ENCODE assay signal across 11 cellular contexts in the genomic region with DNA sequence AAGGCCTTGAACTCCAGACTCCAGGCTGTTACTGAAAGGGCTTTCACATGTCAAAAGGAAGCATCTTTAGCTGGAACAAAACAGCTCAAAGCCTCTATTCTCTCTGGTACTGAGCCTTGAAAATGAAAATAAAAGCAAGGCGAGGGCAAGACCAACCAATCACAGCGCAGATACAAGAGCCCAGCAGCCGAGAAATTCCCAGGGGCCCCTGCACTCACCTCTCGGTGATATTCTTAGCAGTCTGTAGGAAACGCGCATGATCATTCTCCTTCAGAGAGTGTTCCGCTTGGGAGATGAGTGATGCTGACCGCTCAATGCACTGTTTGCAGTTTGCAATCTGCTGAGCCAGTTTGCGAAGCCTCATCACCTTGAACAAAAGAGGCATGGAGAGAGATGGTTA.
DNase-seq lines count a peak whose midpoint lies in the region; ATAC-seq, FAIRE-seq and TF ChIP-seq lines count a peak whose summit lies in the region.
"Had no signal": no experiment of that assay in that cellular context is flagged by ENCODE, and none has a peak within 500 bp of the region (broad histone marks: within the 10 kb centered on the region; RNA-seq: fewer than 3 reads in every experiment).

No MANE protein-coding gene starts in this region.

- H3K27me3 Mint-ChIP-seq in CD4-positive, alpha-beta memory T cell: peaks cover 0 to 2% of the 10 kb centered on the region in 2 donors
- H3K27me3 Mint-ChIP-seq: brain; CD4-positive, alpha-beta T cell had no signal

- 40 to 42% methylated on average over 9 of the region's 9 CpGs for WGBS in heart right ventricle, 2 donors

- peak overlapping the region in 5 of 10 donors; percentile 3 to 36 (median 22) for H3K4me3 ChIP-seq in heart right ventricle
- no peak overlapping the region for H3K4me3 ChIP-seq in breast epithelium
- no peak overlapping the region for H3K4me3 ChIP-seq in CD4-positive, alpha-beta memory T cell (ENCODE audit: low read length in 2 of 2)

- CTCF ChIA-PET in CD4-positive, alpha-beta memory T cell (lab: Charles Lee; ENCODE audit: partially characterized antibody): no interaction called here

- POLR2A ChIA-PET in CD4-positive, alpha-beta memory T cell (lab: Charles Lee; ENCODE audit: partially characterized antibody): no interaction called here

- H3K4me3 Mint-ChIP-seq in CD4-positive, alpha-beta memory T cell: no peak overlapping the region
- H3K4me3 Mint-ChIP-seq: CD4-positive, alpha-beta T cell had no signal

- ATAC-seq in GM18498 (IDR thresholded peaks at IDR 0.05; ENCODE audit: unreplicated experiment): peak; percentile 84
- peak; percentile 96 for ATAC-seq in GM21447 (IDR thresholded peaks at IDR 0.05; ENCODE audit: unreplicated experiment)
- peak; percentile 96 for ATAC-seq in HG03432 (IDR thresholded peaks at IDR 0.05; ENCODE audit: unreplicated experiment)
- ATAC-seq in heart right ventricle: peak in 7 of 8 donors; percentile 47 to 89 (median 78)

- H3K27ac ChIP-seq in heart right ventricle (peak overlapping the region; percentile 50 to 92 (median 80)), breast epithelium (peak overlapping the region in 1 of 2 donors; percentile 75)
- no peak overlapping the region for H3K27ac ChIP-seq in CD4-positive, alpha-beta memory T cell (ENCODE audit: low read depth, low read length)

- no peaks in the 10 kb centered on the region for H3K4me1 Mint-ChIP-seq in CD4-positive, alpha-beta memory T cell

- no peaks in the 10 kb centered on the region for H3K27me3 ChIP-seq in heart right ventricle
- peaks cover 0 to 3% of the 10 kb centered on the region in 2 donors for H3K27me3 ChIP-seq in breast epithelium
- no peaks in the 10 kb centered on the region for H3K27me3 ChIP-seq in CD4-positive, alpha-beta memory T cell (ENCODE audit: insufficient read depth, low read length)

- H3K36me3 ChIP-seq in heart right ventricle (peaks cover 0 to 9% (median 0%) of the 10 kb centered on the region in 9 donors), breast epithelium (no peaks in the 10 kb centered on the region)
- no peaks in the 10 kb centered on the region for H3K36me3 ChIP-seq in CD4-positive, alpha-beta memory T cell (ENCODE audit: insufficient read depth, low read length)

- H3K9me3 Mint-ChIP-seq in CD4-positive, alpha-beta memory T cell: peaks cover 0 to 7% (median 4%) of the 10 kb centered on the region in 8 donors
- H3K9me3 Mint-ChIP-seq: CD4-positive, alpha-beta T cell had no signal

- FAIRE-seq in frontal cortex (lab: Jason Lieb, UNC): no peak

- DNase-seq in heart right ventricle (peak; percentile 32 to 64), breast epithelium (ENCODE audit: low spot score in 2 of 2) (no peak), frontal cortex (ENCODE audit: low spot score in 2 of 2) (no peak)
- DNase-seq in NK-92 treated with Interleukin-12 subunit alpha and Interleukin-12 subunit beta, amount 100 ng/mL, for 24 hours (lab: John Stamatoyannopoulos, UW): no peak
- no peak for DNase-seq in CD4-positive, alpha-beta memory T cell
- DNase-seq: activated CD4-positive, alpha-beta T cell treated with anti-CD3 and anti-CD28 coated beads, Interleukin-2, amount 50 U/mL, for 4 hours; CD4-positive, alpha-beta T cell had no signal

- H3K4me1 ChIP-seq in heart right ventricle: peaks cover 0 to 51% (median 30%) of the 10 kb centered on the region in 9 donors
- H3K4me1 ChIP-seq in breast epithelium: no peaks in the 10 kb centered on the region
- H3K4me1 ChIP-seq in CD4-positive, alpha-beta memory T cell (ENCODE audit: insufficient read depth, low read length): no peaks in the 10 kb centered on the region

- H3K9me3 ChIP-seq in heart right ventricle (no peaks in the 10 kb centered on the region), breast epithelium (no peaks in the 10 kb centered on the region)
- H3K9me3 ChIP-seq in CD4-positive, alpha-beta memory T cell (ENCODE audit: control insufficient read depth in 1 of 2, low read length in 2 of 2): no peaks in the 10 kb centered on the region

- H3K27ac Mint-ChIP-seq in CD4-positive, alpha-beta memory T cell: no peak overlapping the region
- H3K27ac Mint-ChIP-seq: CD4-positive, alpha-beta T cell had no signal

- TF ChIP-seq CTCF in heart right ventricle (IDR thresholded peaks at IDR 0.05) (no peak), breast epithelium (IDR thresholded peaks at IDR 0.05) (no peak)

- intact Hi-C loops in heart right ventricle (cut with DNase I): loop anchor here in 2 of 10 donors (5.0 to 10.0 kb wide), 3 partner anchors 93 to 135 kb away; no protein-coding TSS in a partner anchor
- intact Hi-C loops in breast epithelium (cut with DNase I; ENCODE audit: low total_unique reads): no loop called here
- intact Hi-C loops in CD4-positive, alpha-beta memory T cell (cut with micrococcal nuclease): no loop called here

- no peaks in the 10 kb centered on the region for H3K36me3 Mint-ChIP-seq in CD4-positive, alpha-beta memory T cell

- TF ChIP-seq POLR2A in breast epithelium (IDR thresholded peaks at IDR 0.05): no peak

Comparison
In these comparisons a context has a peak if more than half of its experiments do, and no peak if none do; other contexts are left out.
1. DNase-seq: peak in heart right ventricle (2 of 2); none in breast epithelium (0 of 2), NK-92 treated with Interleukin-12 subunit alpha and Interleukin-12 subunit beta, amount 100 ng/mL, for 24 hours (single experiment), CD4-positive, alpha-beta memory T cell (0 of 5) and frontal cortex (0 of 2).
2. Peak in every context shown above with its lines, with median percentiles within 50 percentile points of each other: ATAC-seq.